10 cellular contexts compared by ENCODE assay signal in genomic region chr17:55731586-55732250, GRCh38. TPM values are rescaled to one million over a fixed set of nuclear protein-coding genes. Genes with fewer than 3 reads are reported as not detected.
DNase-seq lines count a peak whose midpoint lies in the region; ATAC-seq, FAIRE-seq and TF ChIP-seq lines count a peak whose summit lies in the region.
"Had no signal": no experiment of that assay in that cellular context is flagged by ENCODE, and none has a peak within 500 bp of the region (broad histone marks: within the 10 kb centered on the region; RNA-seq: fewer than 3 reads in every experiment).

No MANE protein-coding gene starts in this region.

- no peaks in the 10 kb centered on the region for H3K9me3 ChIP-seq in astrocyte (ENCODE audit: insufficient read depth, low read depth, low read length)
- no peaks in the 10 kb centered on the region for H3K9me3 ChIP-seq in right atrium auricular region

- no peaks in the 10 kb centered on the region for H3K9me3 Mint-ChIP-seq in astrocyte (ENCODE audit: unreplicated experiment)

- H4K20me1 ChIP-seq in astrocyte (ENCODE audit: insufficient read depth, low read length), result no peaks in the 10 kb centered on the region

- peaks cover 33% of the 10 kb centered on the region for H3K4me1 Mint-ChIP-seq in astrocyte (ENCODE audit: low read depth, unreplicated experiment)
- H3K4me1 Mint-ChIP-seq: B cell had no signal

- H3K36me3 ChIP-seq in astrocyte (ENCODE audit: insufficient read depth, low read length), result no peaks in the 10 kb centered on the region
- H3K36me3 ChIP-seq in right atrium auricular region, result no peaks in the 10 kb centered on the region

- H3K4me3 ChIP-seq in astrocyte (ENCODE audit: insufficient read depth, low read depth, low read length), result no peak overlapping the region
- peak overlapping the region; percentile 35 to 40 for H3K4me3 ChIP-seq in right atrium auricular region

- no peaks in the 10 kb centered on the region for H3K27me3 Mint-ChIP-seq in astrocyte (ENCODE audit: low read depth, unreplicated experiment)

- no peak overlapping the region for H3K4me3 Mint-ChIP-seq in astrocyte (ENCODE audit: unreplicated experiment)
- H3K4me3 Mint-ChIP-seq: B cell had no signal

- H3K4me1 ChIP-seq in astrocyte (ENCODE audit: insufficient read depth, low read length), result peaks cover 18% of the 10 kb centered on the region
- peaks cover 0 to 52% of the 10 kb centered on the region in 2 donors for H3K4me1 ChIP-seq in right atrium auricular region

- H3K4me2 ChIP-seq in astrocyte (ENCODE audit: low read length), result peak overlapping the region; percentile 72

- no peak overlapping the region for H3K27ac ChIP-seq in astrocyte (ENCODE audit: low read depth, low read length)
- H3K27ac ChIP-seq in right atrium auricular region, result peak overlapping the region; percentile 82 to 93

- DNase-seq in AG20443 (ENCODE audit: low spot score), result peak; percentile 60
- no peak for DNase-seq in astrocyte (ENCODE audit: low read depth)
- DNase-seq in right atrium auricular region (ENCODE audit: low spot score), result peak; percentile 90
- peak; percentile 46 for DNase-seq in pons (ENCODE audit: low spot score)
- DNase-seq in DMS153 (lab: John Stamatoyannopoulos, UW), result no peak
- no peak for DNase-seq in cerebellar cortex (ENCODE audit: low spot score)
- DNase-seq in stimulated activated CD8-positive, alpha-beta memory T cell treated with anti-CD3 and anti-CD28 coated beads, Interleukin-4, amount 100 ng/mL, for 48 hours, result no peak
- DNase-seq: activated CD4-positive, alpha-beta T cell treated with anti-CD3 and anti-CD28 coated beads for 1 hour had no signal

- no peak overlapping the region for H3K9ac ChIP-seq in astrocyte (ENCODE audit: low read length)

- H3K27me3 ChIP-seq in astrocyte (ENCODE audit: insufficient read depth, low read length) (no peaks in the 10 kb centered on the region), right atrium auricular region (no peaks in the 10 kb centered on the region)

- TF ChIP-seq CTCF in astrocyte (IDR thresholded peaks at IDR 0.05; ENCODE audit: insufficient read depth, low read depth, low read length) (no peak), right atrium auricular region (IDR thresholded peaks at IDR 0.05) (no peak)

- H3K36me3 Mint-ChIP-seq in astrocyte (ENCODE audit: low read depth, unreplicated experiment), result no peaks in the 10 kb centered on the region

- peak overlapping the region; percentile 68 for H2AFZ ChIP-seq in astrocyte (ENCODE audit: low read depth, low read length)

- FAIRE-seq in astrocyte (lab: Jason Lieb, UNC), result no peak

- H3K79me2 ChIP-seq in astrocyte (ENCODE audit: insufficient read depth, low read length), result no peaks in the 10 kb centered on the region

- ATAC-seq in HG03439 (IDR thresholded peaks at IDR 0.05; ENCODE audit: unreplicated experiment), result no peak

- peak overlapping the region; percentile 76 for H3K27ac Mint-ChIP-seq in astrocyte (ENCODE audit: unreplicated experiment)
- H3K27ac Mint-ChIP-seq: B cell had no signal

RNA-seq across cellular contexts. Expression of gene TMEM100, which starts 9.1 kb away (rescaled TPM):
- 6.0 and 7.3 TPM in 2 replicates for total RNA-seq in astrocyte
- 10 to 100 TPM; 18.0 to 26.1 TPM for total RNA-seq in right atrium auricular region
- total RNA-seq: B cell had no signal

RNA-seq across cellular contexts. Expression of gene PCTP, which starts 19.1 kb away (rescaled TPM):
- total RNA-seq in astrocyte, result 14.9 and 16.4 TPM in 2 replicates
- 10 to 100 TPM; 15.1 to 27.0 TPM for total RNA-seq in right atrium auricular region

Comparison
In these comparisons a context has a peak if more than half of its experiments do, and no peak if none do; other contexts are left out.
1. DNase-seq: peak in AG20443 (single experiment), right atrium auricular region (single experiment) and pons (single experiment); none in astrocyte (single experiment), DMS153 (single experiment), cerebellar cortex (single experiment) and stimulated activated CD8-positive, alpha-beta memory T cell treated with anti-CD3 and anti-CD28 coated beads, Interleukin-4, amount 100 ng/mL, for 48 hours (single experiment).